ENCODE assay signal across 9 cellular contexts in the genomic region with DNA sequence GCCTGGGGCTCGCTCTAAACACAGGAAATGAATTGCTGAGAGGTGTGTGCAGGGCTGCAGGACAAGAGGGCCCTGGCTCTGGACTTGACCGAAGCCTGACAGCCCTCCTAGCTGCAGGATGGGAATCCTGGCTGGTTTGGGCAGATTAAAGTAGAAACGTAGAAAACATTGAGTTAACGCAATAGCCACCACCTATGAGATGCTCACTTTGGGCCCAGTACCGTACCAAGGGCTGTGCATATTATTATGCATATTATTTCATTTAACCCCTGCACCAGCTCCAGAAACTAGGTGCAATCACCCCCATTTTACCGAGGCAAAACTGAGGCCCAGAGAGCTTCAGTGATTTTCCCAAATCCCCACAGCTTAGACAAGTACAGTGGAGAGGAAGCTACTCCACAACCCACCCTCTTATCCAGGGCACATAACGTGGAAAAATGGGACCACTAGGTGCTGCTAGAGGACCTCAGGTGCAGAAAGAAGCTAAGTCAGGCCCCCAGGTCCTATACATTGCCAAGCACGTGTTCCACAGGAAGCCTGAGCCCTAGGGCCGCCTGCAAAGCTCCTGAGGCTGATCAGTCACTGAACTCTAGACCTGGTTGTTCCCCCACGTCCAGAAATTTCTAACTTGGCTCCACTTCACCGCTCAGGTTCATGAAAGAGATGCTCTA.
A peak's percentile ranks its signal among the peaks of the same experiment; 100 is the strongest.
DNase-seq lines count a peak whose midpoint lies in the region; ATAC-seq and TF ChIP-seq lines count a peak whose summit lies in the region.
"Had no signal": no experiment of that assay in that cellular context is flagged by ENCODE, and none has a peak within 500 bp of the region (broad histone marks: within the 10 kb centered on the region; RNA-seq: fewer than 3 reads in every experiment).

No MANE protein-coding gene starts in this region.

- H3K36me3 ChIP-seq in heart right ventricle, result no peaks in the 10 kb centered on the region
- no peaks in the 10 kb centered on the region for H3K36me3 ChIP-seq in lower lobe of right lung

- H3K27ac ChIP-seq in heart right ventricle, result no peak overlapping the region
- no peak overlapping the region for H3K27ac ChIP-seq in lower lobe of right lung

- TF ChIP-seq CTCF in heart right ventricle (IDR thresholded peaks at IDR 0.05), result peak in 8 of 9 donors; percentile 7 to 54 (median 34)
- peak; percentile 50 for TF ChIP-seq CTCF in NB4 (IDR thresholded peaks at IDR 0.05; ENCODE audit: low read depth, low read length)
- no peak for TF ChIP-seq CTCF in WTC11 (IDR thresholded peaks at IDR 0.05)
- TF ChIP-seq CTCF in lower lobe of right lung (IDR thresholded peaks at IDR 0.05), result peak; percentile 18

- POLR2A ChIA-PET in WTC11 (lab: Charles Lee), result no interaction called here

- H3K27ac Mint-ChIP-seq in WTC11, result no peak overlapping the region

- peaks cover 9% of the 10 kb centered on the region for H3K27me3 Mint-ChIP-seq in WTC11 (ENCODE audit: low read depth)

- intact Hi-C loops in heart right ventricle (cut with DNase I), result loop anchor here in 4 of 10 donors (5.0 to 10.0 kb wide), 4 partner anchors 40 to 360 kb away; no protein-coding TSS in a partner anchor
- intact Hi-C loops in Right ventricle myocardium inferior (cut with DNase I), result loop anchor here (5.0 kb wide), 1 partner anchor 415 kb away; no protein-coding TSS in a partner anchor
- intact Hi-C loops in lower lobe of right lung (cut with DNase I), result no loop called here

- H3K4me3 ChIP-seq in heart right ventricle (no peak overlapping the region), NB4 (ENCODE audit: low read depth, low read length) (no peak overlapping the region), lower lobe of right lung (no peak overlapping the region)

- TF ChIP-seq POLR2A in NB4 (IDR thresholded peaks at IDR 0.05; ENCODE audit: extremely low read depth, insufficient read length), result no peak

- DNase-seq in heart right ventricle (no peak), Right ventricle myocardium inferior (ENCODE audit: missing footprints) (no peak), NB4 (ENCODE audit: low read depth) (peak; percentile 66), WTC11 (ENCODE audit: low spot score) (peak; percentile 58), lower lobe of right lung (no peak), middle frontal gyrus (ENCODE audit: extremely low spot score, low spot score) (no peak), activated gamma-delta T cell treated with Interleukin-2 at 50 U/mL for 16 hours (no peak), superior temporal gyrus (ENCODE audit: extremely low spot score) (no peak)

- H3K4me1 Mint-ChIP-seq in WTC11, result peaks cover 3% of the 10 kb centered on the region; the same call in 1 of the 2 replicates
- H3K4me1 Mint-ChIP-seq: central memory CD8-positive, alpha-beta T cell had no signal

- no peaks in the 10 kb centered on the region for H3K36me3 Mint-ChIP-seq in WTC11

- no peak overlapping the region for H3K4me3 Mint-ChIP-seq in WTC11
- H3K4me3 Mint-ChIP-seq: central memory CD8-positive, alpha-beta T cell had no signal

- peaks cover 0 to 15% (median 7%) of the 10 kb centered on the region in 7 donors for H3K27me3 ChIP-seq in heart right ventricle
- no peaks in the 10 kb centered on the region for H3K27me3 ChIP-seq in lower lobe of right lung (ENCODE audit: low read depth)

- CTCF ChIA-PET in WTC11 (lab: Charles Lee), result interaction anchor here (0.5 to 3.8 kb wide), 54 partner anchors 12 to 1383 kb away, joined by 3 to 87 read pairs (median 4); partner anchors contain the start of gene CEP20

- no peaks in the 10 kb centered on the region for H3K9me3 Mint-ChIP-seq in WTC11
- H3K9me3 Mint-ChIP-seq: central memory CD8-positive, alpha-beta T cell had no signal

- H3K9me3 ChIP-seq in heart right ventricle, result no peaks in the 10 kb centered on the region
- H3K9me3 ChIP-seq in lower lobe of right lung, result no peaks in the 10 kb centered on the region

- H3K4me1 ChIP-seq in heart right ventricle, result no peaks in the 10 kb centered on the region
- H3K4me1 ChIP-seq in lower lobe of right lung, result no peaks in the 10 kb centered on the region

- WGBS in heart right ventricle, 2 donors, result 59 to 60% methylated on average over 11 of the region's 11 CpGs

- ATAC-seq in heart right ventricle, result peak in 3 of 8 donors; percentile 47 to 72 (median 55)
- ATAC-seq in Right ventricle myocardium inferior, result no peak
- peak; percentile 99 for ATAC-seq in WTC11
- ATAC-seq in lower lobe of right lung, result peak in 1 of 2 donors; percentile 36

TF ChIP-seq in WTC11, 78 proteins besides CTCF, POLR2A, EP300 and RAD21 (continues in another document):
- TF ChIP-seq MAX (CRISPR knock-in tag; IDR thresholded peaks at IDR 0.05), result peak; percentile 90
- TF ChIP-seq, protein P1, sequence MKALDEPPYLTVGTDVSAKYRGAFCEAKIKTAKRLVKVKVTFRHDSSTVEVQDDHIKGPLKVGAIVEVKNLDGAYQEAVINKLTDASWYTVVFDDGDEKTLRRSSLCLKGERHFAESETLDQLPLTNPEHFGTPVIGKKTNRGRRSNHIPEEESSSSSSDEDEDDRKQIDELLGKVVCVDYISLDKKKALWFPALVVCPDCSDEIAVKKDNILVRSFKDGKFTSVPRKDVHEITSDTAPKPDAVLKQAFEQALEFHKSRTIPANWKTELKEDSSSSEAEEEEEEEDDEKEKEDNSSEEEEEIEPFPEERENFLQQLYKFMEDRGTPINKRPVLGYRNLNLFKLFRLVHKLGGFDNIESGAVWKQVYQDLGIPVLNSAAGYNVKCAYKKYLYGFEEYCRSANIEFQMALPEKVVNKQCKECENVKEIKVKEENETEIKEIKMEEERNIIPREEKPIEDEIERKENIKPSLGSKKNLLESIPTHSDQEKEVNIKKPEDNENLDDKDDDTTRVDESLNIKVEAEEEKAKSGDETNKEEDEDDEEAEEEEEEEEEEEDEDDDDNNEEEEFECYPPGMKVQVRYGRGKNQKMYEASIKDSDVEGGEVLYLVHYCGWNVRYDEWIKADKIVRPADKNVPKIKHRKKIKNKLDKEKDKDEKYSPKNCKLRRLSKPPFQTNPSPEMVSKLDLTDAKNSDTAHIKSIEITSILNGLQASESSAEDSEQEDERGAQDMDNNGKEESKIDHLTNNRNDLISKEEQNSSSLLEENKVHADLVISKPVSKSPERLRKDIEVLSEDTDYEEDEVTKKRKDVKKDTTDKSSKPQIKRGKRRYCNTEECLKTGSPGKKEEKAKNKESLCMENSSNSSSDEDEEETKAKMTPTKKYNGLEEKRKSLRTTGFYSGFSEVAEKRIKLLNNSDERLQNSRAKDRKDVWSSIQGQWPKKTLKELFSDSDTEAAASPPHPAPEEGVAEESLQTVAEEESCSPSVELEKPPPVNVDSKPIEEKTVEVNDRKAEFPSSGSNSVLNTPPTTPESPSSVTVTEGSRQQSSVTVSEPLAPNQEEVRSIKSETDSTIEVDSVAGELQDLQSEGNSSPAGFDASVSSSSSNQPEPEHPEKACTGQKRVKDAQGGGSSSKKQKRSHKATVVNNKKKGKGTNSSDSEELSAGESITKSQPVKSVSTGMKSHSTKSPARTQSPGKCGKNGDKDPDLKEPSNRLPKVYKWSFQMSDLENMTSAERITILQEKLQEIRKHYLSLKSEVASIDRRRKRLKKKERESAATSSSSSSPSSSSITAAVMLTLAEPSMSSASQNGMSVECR (CRISPR knock-in tag; IDR thresholded peaks at IDR 0.05; ENCODE audit: borderline replicate concordance), result peak; percentile 37; the same call in 1 of the 2 replicates
- TF ChIP-seq, protein P2, sequence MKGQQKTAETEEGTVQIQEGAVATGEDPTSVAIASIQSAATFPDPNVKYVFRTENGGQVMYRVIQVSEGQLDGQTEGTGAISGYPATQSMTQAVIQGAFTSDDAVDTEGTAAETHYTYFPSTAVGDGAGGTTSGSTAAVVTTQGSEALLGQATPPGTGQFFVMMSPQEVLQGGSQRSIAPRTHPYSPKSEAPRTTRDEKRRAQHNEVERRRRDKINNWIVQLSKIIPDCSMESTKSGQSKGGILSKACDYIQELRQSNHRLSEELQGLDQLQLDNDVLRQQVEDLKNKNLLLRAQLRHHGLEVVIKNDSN (CRISPR knock-in tag; IDR thresholded peaks at IDR 0.05), result peak; percentile 56; the same call in 1 of the 2 replicates
- TF ChIP-seq FOXP1 (CRISPR knock-in tag; IDR thresholded peaks at IDR 0.05; ENCODE audit: borderline replicate concordance), result no peak
- no peak for TF ChIP-seq ZNF423 (CRISPR knock-in tag; IDR thresholded peaks at IDR 0.05)
- TF ChIP-seq, protein P3, sequence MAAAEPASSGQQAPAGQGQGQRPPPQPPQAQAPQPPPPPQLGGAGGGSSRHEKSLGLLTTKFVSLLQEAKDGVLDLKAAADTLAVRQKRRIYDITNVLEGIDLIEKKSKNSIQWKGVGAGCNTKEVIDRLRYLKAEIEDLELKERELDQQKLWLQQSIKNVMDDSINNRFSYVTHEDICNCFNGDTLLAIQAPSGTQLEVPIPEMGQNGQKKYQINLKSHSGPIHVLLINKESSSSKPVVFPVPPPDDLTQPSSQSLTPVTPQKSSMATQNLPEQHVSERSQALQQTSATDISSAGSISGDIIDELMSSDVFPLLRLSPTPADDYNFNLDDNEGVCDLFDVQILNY (CRISPR knock-in tag; IDR thresholded peaks at IDR 0.05), result no peak
- no peak for TF ChIP-seq ZNF425 (CRISPR knock-in tag; conservative IDR thresholded peaks at IDR 0.05)
- TF ChIP-seq ZNF671 (CRISPR knock-in tag; IDR thresholded peaks at IDR 0.05), result no peak

Comparison
In these comparisons a context has a peak if more than half of its experiments do, and no peak if none do; other contexts are left out.
1. DNase-seq: peak in NB4 (single experiment) and WTC11 (single experiment); none in heart right ventricle (0 of 2), Right ventricle myocardium inferior (single experiment), lower lobe of right lung (single experiment), middle frontal gyrus (single experiment), activated gamma-delta T cell treated with Interleukin-2 at 50 U/mL for 16 hours (single experiment) and superior temporal gyrus (single experiment).